ENCODE assay signal across 12 cellular contexts in genomic region chr2:207226671-207227061, GRCh38.
DNase-seq lines count a peak whose midpoint lies in the region; ATAC-seq, FAIRE-seq and TF ChIP-seq lines count a peak whose summit lies in the region.
"Had no signal": no experiment of that assay in that cellular context is flagged by ENCODE, and none has a peak within 500 bp of the region (broad histone marks: within the 10 kb centered on the region; RNA-seq: fewer than 3 reads in every experiment).

No MANE protein-coding gene starts in this region.

- no peaks in the 10 kb centered on the region for H3K27me3 ChIP-seq in right atrium auricular region
- no peaks in the 10 kb centered on the region for H3K27me3 ChIP-seq in endothelial cell of umbilical vein (ENCODE audit: control insufficient read depth in 2 of 2, insufficient read depth in 2 of 2, low read length in 2 of 2)
- no peaks in the 10 kb centered on the region for H3K27me3 ChIP-seq in vagina
- H3K27me3 ChIP-seq: pancreas had no signal

- H3K9me1 ChIP-seq in endothelial cell of umbilical vein (replicated peaks; ENCODE audit: control insufficient read depth, extremely low read depth, insufficient read depth, low read length): no peaks in the 10 kb centered on the region

- no peaks in the 10 kb centered on the region for H3K9me3 ChIP-seq in right atrium auricular region
- no peaks in the 10 kb centered on the region for H3K9me3 ChIP-seq in endothelial cell of umbilical vein (replicated peaks; ENCODE audit: control insufficient read depth, insufficient read depth, low read length)
- H3K9me3 ChIP-seq in vagina: no peaks in the 10 kb centered on the region
- H3K9me3 ChIP-seq: pancreas had no signal

- FAIRE-seq in endothelial cell of umbilical vein (lab: Jason Lieb, UNC): no peak
- FAIRE-seq: pancreas had no signal

- dilution Hi-C loops in endothelial cell of umbilical vein (cut with MboI; ENCODE audit: extremely low pct_ligation_motif_present, low sequenced_read_pairs): no loop called here

- H3K79me2 ChIP-seq in endothelial cell of umbilical vein (ENCODE audit: control insufficient read depth, insufficient read depth, low read length): no peaks in the 10 kb centered on the region

- CTCF ChIA-PET in endothelial cell of umbilical vein (lab: Charles Lee): interaction anchor here (1.1 to 1.5 kb wide), 6 partner anchors 8 to 246 kb away, joined by 3 to 5 read pairs (median 4); no protein-coding TSS in a partner anchor

- H3K27ac Mint-ChIP-seq in progenitor cell of endocrine pancreas: no peak overlapping the region

- TF ChIP-seq CTCF in right atrium auricular region (IDR thresholded peaks at IDR 0.05): no peak
- TF ChIP-seq CTCF in endothelial cell of umbilical vein (IDR thresholded peaks at IDR 0.05; ENCODE audit: extremely low read depth in 1 of 2, insufficient read depth in 1 of 2, low read depth in 1 of 2, low read length in 2 of 2): no peak
- no peak for TF ChIP-seq CTCF in progenitor cell of endocrine pancreas (IDR thresholded peaks at IDR 0.05; ENCODE audit: unreplicated experiment)
- TF ChIP-seq CTCF in vagina (IDR thresholded peaks at IDR 0.05): no peak

- H3K27me3 Mint-ChIP-seq in progenitor cell of endocrine pancreas: peaks cover 24% of the 10 kb centered on the region

- POLR2A ChIA-PET in endothelial cell of umbilical vein (lab: Charles Lee): interaction anchor here (0.7 kb wide), 1 partner anchor 135 kb away, joined by 6 read pairs; no protein-coding TSS in a partner anchor

- H3K4me1 ChIP-seq in right atrium auricular region (peaks cover 0 to 64% of the 10 kb centered on the region in 2 donors), endothelial cell of umbilical vein (ENCODE audit: control insufficient read depth, extremely low read depth, insufficient read depth, low read length) (peaks cover 30% of the 10 kb centered on the region), vagina (peaks cover 17% of the 10 kb centered on the region)
- H3K4me1 ChIP-seq: pancreas had no signal

- peaks cover 5% of the 10 kb centered on the region for H3K4me1 Mint-ChIP-seq in progenitor cell of endocrine pancreas (ENCODE audit: low read depth)

- no peaks in the 10 kb centered on the region for H3K36me3 Mint-ChIP-seq in progenitor cell of endocrine pancreas (ENCODE audit: insufficient read depth)

- H3K4me3 Mint-ChIP-seq in progenitor cell of endocrine pancreas (ENCODE audit: low read depth): peak overlapping the region; percentile 45
- H3K4me3 Mint-ChIP-seq: central memory CD8-positive, alpha-beta T cell had no signal

- ATAC-seq in GM18502 (IDR thresholded peaks at IDR 0.05; ENCODE audit: poor library complexity, unreplicated experiment): no peak

- TF ChIP-seq POLR2A in endothelial cell of umbilical vein (IDR thresholded peaks at IDR 0.05; ENCODE audit: low read depth, low read length): no peak
- TF ChIP-seq POLR2A in vagina (IDR thresholded peaks at IDR 0.05): no peak

- no TSS peak for BruUV-seq in endothelial cell of umbilical vein (replicated peaks; lab: Mats Ljungman, UMichigan)

- no peak for DNase-seq in right atrium auricular region (ENCODE audit: low spot score)
- no peak for DNase-seq in cardiac septum (ENCODE audit: low spot score)
- DNase-seq in endothelial cell of umbilical vein (ENCODE audit: low read depth, low spot score): no peak
- no peak for DNase-seq in progenitor cell of endocrine pancreas (ENCODE audit: low spot score, unreplicated experiment)
- no peak for DNase-seq in vagina (ENCODE audit: extremely low spot score in 2 of 2)
- no peak for DNase-seq in NCI-H69 (lab: John Stamatoyannopoulos, UW)
- no peak for DNase-seq in NCI-H2107 treated with DMSO at 0.1 percent for 48 hours (lab: John Stamatoyannopoulos, UW; ENCODE audit: unreplicated experiment)
- DNase-seq: activated effector memory CD4-positive, alpha-beta T cell treated with Interleukin-2 at 50 U/mL for 16 hours; NCI-H1092 had no signal

- no peaks in the 10 kb centered on the region for H4K20me1 ChIP-seq in endothelial cell of umbilical vein (replicated peaks; ENCODE audit: control insufficient read depth, extremely low read depth, insufficient read depth, low read length)

- intact Hi-C loops in cardiac septum (cut with DNase I): loop anchor here (5.0 kb wide), 1 partner anchor 59 kb away; the partner anchor contains the start of gene KLF7
- intact Hi-C loops in endothelial cell of umbilical vein (cut with micrococcal nuclease): loop anchor here (1.0 to 2.0 kb wide), 3 partner anchors 60 to 168 kb away; no protein-coding TSS in a partner anchor
- intact Hi-C loops in vagina (cut with DNase I): no loop called here

- H3K9ac ChIP-seq in endothelial cell of umbilical vein (replicated peaks; ENCODE audit: extremely low read depth, insufficient read depth, low read length): no peak overlapping the region

- H3K27ac ChIP-seq in right atrium auricular region: peak overlapping the region; percentile 44 to 46
- peak overlapping the region; percentile 36 for H3K27ac ChIP-seq in endothelial cell of umbilical vein (ENCODE audit: insufficient read depth, low read depth, low read length)
- peak overlapping the region; percentile 40 for H3K27ac ChIP-seq in vagina
- H3K27ac ChIP-seq: pancreas had no signal

- no peaks in the 10 kb centered on the region for H3K9me3 Mint-ChIP-seq in progenitor cell of endocrine pancreas (ENCODE audit: low read depth)
- H3K9me3 Mint-ChIP-seq: central memory CD8-positive, alpha-beta T cell had no signal

- peak overlapping the region in 1 of 2 donors; percentile 30 for H3K4me3 ChIP-seq in right atrium auricular region
- no peak overlapping the region for H3K4me3 ChIP-seq in endothelial cell of umbilical vein (replicated peaks in 1 of 3; ENCODE audit: insufficient read depth in 1 of 3, low read depth in 1 of 3, low read length in 3 of 3)
- peak overlapping the region in 1 of 2 donors; percentile 22 for H3K4me3 ChIP-seq in vagina
- H3K4me3 ChIP-seq: pancreas had no signal

- H2AFZ ChIP-seq in endothelial cell of umbilical vein (ENCODE audit: low read depth, low read length): no peak overlapping the region

- H3K36me3 ChIP-seq in right atrium auricular region: no peaks in the 10 kb centered on the region
- H3K36me3 ChIP-seq in endothelial cell of umbilical vein (ENCODE audit: control insufficient read depth in 2 of 2, extremely low read depth in 1 of 2, insufficient read depth in 2 of 2, low read length in 2 of 2): no peaks in the 10 kb centered on the region
- no peaks in the 10 kb centered on the region for H3K36me3 ChIP-seq in vagina
- H3K36me3 ChIP-seq: pancreas had no signal

- H3K4me2 ChIP-seq in endothelial cell of umbilical vein (ENCODE audit: insufficient read depth, low read length): peak overlapping the region; percentile 52

TF ChIP-seq in endothelial cell of umbilical vein, 7 proteins besides CTCF, POLR2A, EP300 and RAD21:
- TF ChIP-seq FOS (IDR thresholded peaks at IDR 0.05; ENCODE audit: borderline replicate concordance, insufficient read depth, low read length) (no peak), JUN (IDR thresholded peaks at IDR 0.05; ENCODE audit: borderline replicate concordance, insufficient read depth, insufficient read length, low read depth) (no peak), POLR2AphosphoS5 (IDR thresholded peaks at IDR 0.05; ENCODE audit: insufficient read depth, low read depth, low read length) (no peak), GATA2 (IDR thresholded peaks at IDR 0.05; ENCODE audit: insufficient read depth, insufficient read length, low read depth, low read length) (no peak), MYC (IDR thresholded peaks at IDR 0.05; ENCODE audit: low read depth, low read length) (no peak), EZH2 (IDR thresholded peaks at IDR 0.05; ENCODE audit: borderline replicate concordance, low read depth, low read length, severe bottlenecking) (no peak)
- TF ChIP-seq, protein P1, sequence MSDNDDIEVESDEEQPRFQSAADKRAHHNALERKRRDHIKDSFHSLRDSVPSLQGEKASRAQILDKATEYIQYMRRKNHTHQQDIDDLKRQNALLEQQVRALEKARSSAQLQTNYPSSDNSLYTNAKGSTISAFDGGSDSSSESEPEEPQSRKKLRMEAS (IDR thresholded peaks at IDR 0.05; ENCODE audit: insufficient read depth, insufficient read length): no peak
